ENCODE assay signal across 1 cellular context in the genomic region with DNA sequence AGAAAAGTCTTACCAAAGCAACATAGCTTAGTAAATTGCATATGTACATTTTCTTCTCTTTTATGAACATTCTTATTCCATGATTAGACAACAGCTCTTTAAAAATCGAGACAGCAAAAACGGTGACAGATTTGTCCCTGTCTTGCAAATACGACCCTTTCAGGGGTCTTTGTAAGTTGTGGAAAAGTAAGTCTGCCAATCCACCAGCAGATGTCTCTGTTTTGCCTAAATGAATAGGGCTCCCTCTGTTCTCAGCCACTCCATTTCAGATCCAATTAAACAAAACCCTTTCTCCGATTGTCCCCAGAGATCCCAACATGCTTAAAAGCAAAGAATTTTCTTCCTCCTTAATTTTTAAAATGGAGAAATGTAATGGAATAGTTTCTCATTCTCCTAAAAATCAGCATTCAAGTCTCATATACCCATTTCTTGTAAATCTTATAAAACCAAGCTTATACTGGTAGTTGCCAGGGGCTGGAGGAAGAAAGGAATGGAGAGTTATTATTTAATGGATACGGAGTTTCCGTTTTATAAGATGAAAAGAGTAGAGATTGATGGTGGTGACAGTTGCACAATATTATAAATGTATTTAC.
TF ChIP-seq lines count a peak whose summit lies in the region.

No MANE protein-coding gene starts in this region.

TF ChIP-seq in WTC11, 78 proteins besides CTCF, POLR2A, EP300 and RAD21 (continued from another document):
- TF ChIP-seq, protein P1, sequence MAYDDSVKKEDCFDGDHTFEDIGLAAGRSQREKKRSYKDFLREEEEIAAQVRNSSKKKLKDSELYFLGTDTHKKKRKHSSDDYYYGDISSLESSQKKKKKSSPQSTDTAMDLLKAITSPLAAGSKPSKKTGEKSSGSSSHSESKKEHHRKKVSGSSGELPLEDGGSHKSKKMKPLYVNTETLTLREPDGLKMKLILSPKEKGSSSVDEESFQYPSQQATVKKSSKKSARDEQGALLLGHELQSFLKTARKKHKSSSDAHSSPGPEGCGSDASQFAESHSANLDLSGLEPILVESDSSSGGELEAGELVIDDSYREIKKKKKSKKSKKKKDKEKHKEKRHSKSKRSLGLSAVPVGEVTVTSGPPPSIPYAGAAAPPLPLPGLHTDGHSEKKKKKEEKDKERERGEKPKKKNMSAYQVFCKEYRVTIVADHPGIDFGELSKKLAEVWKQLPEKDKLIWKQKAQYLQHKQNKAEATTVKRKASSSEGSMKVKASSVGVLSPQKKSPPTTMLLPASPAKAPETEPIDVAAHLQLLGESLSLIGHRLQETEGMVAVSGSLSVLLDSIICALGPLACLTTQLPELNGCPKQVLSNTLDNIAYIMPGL (CRISPR knock-in tag; IDR thresholded peaks at IDR 0.05): no peak
TF ChIP-seq in WTC11: peak in this region for 0.
